Comparison of ENCODE assay signal across 1 cellular context in genomic region chr9:69044226-69045219, GRCh38.
TF ChIP-seq lines count a peak whose summit lies in the region.

No MANE protein-coding gene starts in this region.

TF ChIP-seq in K562, 482 proteins besides CTCF, POLR2A, EP300 and RAD21 (continued from another document):
- TF ChIP-seq TOE1 (IDR thresholded peaks at IDR 0.05; ENCODE audit: borderline replicate concordance) (no peak), TOE1 (CRISPR knock-in tag; IDR thresholded peaks at IDR 0.05; ENCODE audit: borderline replicate concordance, low read depth) (no peak), ZEB2 (IDR thresholded peaks at IDR 0.05) (no peak), BRD9 (IDR thresholded peaks at IDR 0.05; ENCODE audit: low read depth, partially characterized antibody) (no peak), RFX1 (IDR thresholded peaks at IDR 0.05) (peak; percentile 60), ZNF785 (CRISPR knock-in tag; IDR thresholded peaks at IDR 0.05) (no peak), ID3 (CRISPR knock-in tag; IDR thresholded peaks at IDR 0.05) (no peak), ID3 (tag; IDR thresholded peaks at IDR 0.05) (peak; percentile 93), TCF3 (CRISPR knock-in tag; IDR thresholded peaks at IDR 0.05) (peak; percentile 18; the same call in 1 of the 2 replicates), CBFA2T2 (conservative IDR thresholded peaks at IDR 0.05) (peak; percentile 79), TEAD4 (IDR thresholded peaks at IDR 0.05; ENCODE audit: low read length) (peak; percentile 29; the same call in 1 of the 2 replicates), TEAD4 (CRISPR knock-in tag; IDR thresholded peaks at IDR 0.05; ENCODE audit: borderline replicate concordance) (no peak)
TF ChIP-seq in K562: peak in this region for 13.
